In genomic region chr11:22625448-22626287, GRCh38 we compare ENCODE assay signal across 1 cellular context.
TF ChIP-seq lines count a peak whose summit lies in the region.

Gene FANCF, minus strand, starts transcription at chr11:22625823. Its CDS starts 13 bp downstream, at chr11:22625810.

TF ChIP-seq in K562, 482 proteins besides CTCF, POLR2A, EP300 and RAD21 (continued from another document and continues in another):
- TF ChIP-seq MYC (IDR thresholded peaks at IDR 0.05; ENCODE audit: low read depth, low read length) (peak; percentile 84), MYC (CRISPR knock-in tag; IDR thresholded peaks at IDR 0.05; ENCODE audit: borderline replicate concordance, low read depth) (no peak; the same call in 1 of the 2 replicates), COPS2 (conservative IDR thresholded peaks at IDR 0.05) (no peak), ATF4 (CRISPR knock-in tag; IDR thresholded peaks at IDR 0.05) (no peak), SAP30 (IDR thresholded peaks at IDR 0.05; ENCODE audit: borderline replicate concordance, insufficient read depth, low read depth, low read length, poor library complexity, severe bottlenecking) (peak; percentile 95), ELF4 (CRISPR knock-in tag; IDR thresholded peaks at IDR 0.05) (peak; percentile 96), ESRRA (IDR thresholded peaks at IDR 0.05; ENCODE audit: borderline replicate concordance, low read depth) (no peak), NFATC3 (IDR thresholded peaks at IDR 0.05) (no peak), ZNF41 (CRISPR knock-in tag; conservative IDR thresholded peaks at IDR 0.05) (no peak), SREBF2 (CRISPR knock-in tag; IDR thresholded peaks at IDR 0.05) (0 out of 2 replicates have a peak, but pooled peaks have one; percentile 34), TCF7 (IDR thresholded peaks at IDR 0.05; ENCODE audit: borderline replicate concordance) (no peak), SETDB1 (IDR thresholded peaks at IDR 0.05; ENCODE audit: low read length) (no peak), FOXJ3 (CRISPR knock-in tag; IDR thresholded peaks at IDR 0.05) (no peak), GATAD2A (IDR thresholded peaks at IDR 0.05) (no peak), ELF2 (CRISPR knock-in tag; IDR thresholded peaks at IDR 0.05) (peak; percentile 96), RB1 (IDR thresholded peaks at IDR 0.05; ENCODE audit: low read depth) (peak; percentile 57; the same call in 1 of the 2 replicates), TSHZ1 (CRISPR knock-in tag; IDR thresholded peaks at IDR 0.05) (no peak), MYBL2 (IDR thresholded peaks at IDR 0.05; ENCODE audit: low read depth) (no peak), MYBL2 (CRISPR knock-in tag; IDR thresholded peaks at IDR 0.05; ENCODE audit: borderline replicate concordance) (no peak), NKRF (IDR thresholded peaks at IDR 0.05; ENCODE audit: borderline replicate concordance) (peak; percentile 96), RFX1 (IDR thresholded peaks at IDR 0.05) (peak; percentile 90), ARID4B (CRISPR knock-in tag; IDR thresholded peaks at IDR 0.05) (peak; percentile 93), CREM (IDR thresholded peaks at IDR 0.05; ENCODE audit: low read depth) (peak; percentile 94), E2F6 (IDR thresholded peaks at IDR 0.05; ENCODE audit: borderline replicate concordance in 1 of 2, extremely low read depth in 1 of 2, insufficient read depth in 1 of 2, insufficient read length in 1 of 2, low read depth in 1 of 2, low read length in 1 of 2, poor library complexity in 1 of 2, severe bottlenecking in 1 of 2) (peak; percentile 8 to 21), ZNF655 (CRISPR knock-in tag; IDR thresholded peaks at IDR 0.05) (no peak), ZNF79 (CRISPR knock-in tag; IDR thresholded peaks at IDR 0.05; ENCODE audit: low read depth) (no peak), PHF21A (IDR thresholded peaks at IDR 0.05; ENCODE audit: borderline replicate concordance, low read depth) (no peak), ELF1 (tag; IDR thresholded peaks at IDR 0.05) (peak; percentile 97), ZNF75A (CRISPR knock-in tag; IDR thresholded peaks at IDR 0.05) (no peak), ZBTB34 (CRISPR knock-in tag; IDR thresholded peaks at IDR 0.05) (no peak), ZBTB12 (CRISPR knock-in tag; IDR thresholded peaks at IDR 0.05) (peak; percentile 71), BCL6 (CRISPR knock-in tag; IDR thresholded peaks at IDR 0.05) (no peak), GTF2E2 (tag; IDR thresholded peaks at IDR 0.05) (peak; percentile 74; the same call in 1 of the 2 replicates), TFAP4 (CRISPR knock-in tag; IDR thresholded peaks at IDR 0.05; ENCODE audit: borderline replicate concordance) (no peak; the same call in 1 of the 2 replicates), ZNF445 (CRISPR knock-in tag; IDR thresholded peaks at IDR 0.05; ENCODE audit: low read depth) (no peak), PBX2 (CRISPR knock-in tag; IDR thresholded peaks at IDR 0.05; ENCODE audit: low read depth) (peak; percentile 98), PBX2 (tag; conservative IDR thresholded peaks at IDR 0.05; ENCODE audit: low read depth) (peak; percentile 100), MTA1 (IDR thresholded peaks at IDR 0.05; ENCODE audit: borderline replicate concordance) (peak; percentile 76), ZBTB9 (CRISPR knock-in tag; IDR thresholded peaks at IDR 0.05) (no peak), SIN3A (IDR thresholded peaks at IDR 0.05; ENCODE audit: borderline replicate concordance in 2 of 2, control insufficient read depth in 1 of 2, low read depth in 2 of 2, low read length in 2 of 2) (peak; percentile 24 to 48; a peak in 1 of 4 replicates)
